In genomic region chr14:24700511-24700910, GRCh38 we compare ENCODE assay signal across 19 cellular contexts.
"Had no signal": no experiment of that assay in that cellular context is flagged by ENCODE, and none has a peak within 500 bp of the region (broad histone marks: within the 10 kb centered on the region; RNA-seq: fewer than 3 reads in every experiment).

No MANE protein-coding gene starts in this region.

- H3K4me1 ChIP-seq: colonic mucosa, lower lobe of right lung, upper lobe of right lung had no signal

- H3K36me3 Mint-ChIP-seq: brain, mesothelial cell of epicardium had no signal

- H3K9me3 Mint-ChIP-seq: activated naive CD8-positive, alpha-beta T cell treated with anti-CD3 and anti-CD28 coated beads, Interleukin-2, amount 10 ng/mL, durations not matched to agents 7 days and 5 days; brain; endodermal cell; mesothelial cell of epicardium had no signal

- H3K4me1 Mint-ChIP-seq: brain, endodermal cell had no signal

- H3K27ac ChIP-seq: colonic mucosa, epithelial cell of prostate, lower lobe of right lung, upper lobe of right lung, WERI-Rb-1 had no signal

- H3K9me3 ChIP-seq: colonic mucosa, lower lobe of right lung, spleen, upper lobe of right lung had no signal

- H3K4me3 ChIP-seq: colonic mucosa, lower lobe of right lung, spleen, upper lobe of right lung had no signal

- H3K36me3 ChIP-seq: colonic mucosa, lower lobe of right lung, spleen, upper lobe of right lung, WERI-Rb-1 had no signal

- H3K4me3 Mint-ChIP-seq: activated naive CD8-positive, alpha-beta T cell treated with anti-CD3 and anti-CD28 coated beads, Interleukin-2, amount 10 ng/mL, durations not matched to agents 7 days and 5 days; brain; endodermal cell; mesothelial cell of epicardium had no signal

- H3K27ac Mint-ChIP-seq: activated naive CD8-positive, alpha-beta T cell treated with anti-CD3 and anti-CD28 coated beads, Interleukin-2, amount 10 ng/mL, durations not matched to agents 7 days and 5 days; brain; endodermal cell; mesothelial cell of epicardium had no signal

- H3K27me3 Mint-ChIP-seq: activated naive CD8-positive, alpha-beta T cell treated with anti-CD3 and anti-CD28 coated beads, Interleukin-2, amount 10 ng/mL, durations not matched to agents 7 days and 5 days; brain had no signal

- ATAC-seq: lower lobe of right lung had no signal

- FAIRE-seq: keratinocyte had no signal

- H3K27me3 ChIP-seq: colonic mucosa, spleen, upper lobe of right lung had no signal

- DNase-seq: activated CD4-positive, alpha-beta T cell treated with anti-CD3 and anti-CD28 coated beads, Interleukin-2, amount 50 U/mL, for 48 hours; activated naive CD8-positive, alpha-beta T cell treated with anti-CD3 and anti-CD28 coated beads, Interleukin-2, amount 10 ng/mL, durations not matched to agents 7 days and 5 days; activated T-cell treated with anti-CD3 and anti-CD28 coated beads for 4 hours; anterior cingulate cortex; caudate nucleus; colonic mucosa; foreskin fibroblast; lower lobe of right lung; retina; spleen; stimulated activated CD4-positive, alpha-beta T cell treated with anti-CD3 and anti-CD28 coated beads, Interleukin-4, amount 100 ng/mL, for 4 hours; stimulated activated naive CD4-positive, alpha-beta T cell; upper lobe of right lung; WERI-Rb-1 had no signal
